In the genomic region with DNA sequence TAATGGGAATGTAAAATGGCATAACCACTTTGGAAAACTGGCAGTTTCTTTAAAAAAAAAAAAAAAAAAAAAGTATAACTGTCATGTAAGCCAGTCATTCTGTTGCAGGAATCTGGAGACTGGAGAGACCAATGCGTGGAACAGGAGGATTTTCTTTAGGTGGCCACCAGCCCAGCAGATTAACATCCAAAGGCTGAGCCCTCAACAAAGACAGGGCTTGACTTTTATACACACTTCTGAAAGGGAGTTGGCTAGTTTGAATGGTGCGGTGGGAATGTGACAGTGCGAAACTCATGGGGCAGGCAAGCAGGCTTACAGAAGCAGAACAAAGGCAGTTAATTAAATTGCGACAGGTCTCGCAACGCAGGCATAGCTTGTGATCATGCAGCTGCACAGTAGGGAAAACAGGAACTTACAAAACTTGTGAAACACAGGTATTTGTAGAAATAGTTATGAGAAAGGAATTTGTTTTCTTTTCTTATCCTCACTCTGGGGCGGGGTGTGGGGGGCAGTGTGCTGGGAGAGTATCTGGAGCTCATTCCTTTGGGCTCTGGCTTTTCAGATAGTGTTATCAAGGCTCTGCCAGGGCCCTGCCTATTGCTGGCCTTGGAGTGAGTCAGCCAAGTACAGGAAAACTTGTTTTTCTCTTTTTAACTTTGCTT, we compare ENCODE assay signal across 9 cellular contexts. TPM values are rescaled to one million over a fixed set of nuclear protein-coding genes. Genes with fewer than 3 reads are reported as not detected.
A peak's percentile ranks its signal among the peaks of the same experiment; 100 is the strongest.
DNase-seq lines count a peak whose midpoint lies in the region; ATAC-seq and TF ChIP-seq lines count a peak whose summit lies in the region.
"Had no signal": no experiment of that assay in that cellular context is flagged by ENCODE, and none has a peak within 500 bp of the region (broad histone marks: within the 10 kb centered on the region; RNA-seq: fewer than 3 reads in every experiment).

No MANE protein-coding gene starts in this region.

- H3K4me1 ChIP-seq in CD4-positive, CD25-positive, alpha-beta regulatory T cell (ENCODE audit: control insufficient read depth, insufficient read depth, low read length, poor library complexity, severe bottlenecking), result peaks cover 9% of the 10 kb centered on the region

- peaks cover 0 to 4% (median 0%) of the 10 kb centered on the region in 7 donors for H3K9me3 Mint-ChIP-seq in CD4-positive, CD25-positive, alpha-beta regulatory T cell
- H3K9me3 Mint-ChIP-seq in activated T-helper 17 cell treated with anti-CD3 and anti-CD28 coated beads, Interleukin-2, amount 50 U/mL, for 72 hours, result no peaks in the 10 kb centered on the region

- DNase-seq in CD4-positive, CD25-positive, alpha-beta regulatory T cell, result no peak
- DNase-seq in left kidney (ENCODE audit: low read depth, low spot score) (peak; percentile 52), NCI-H526 treated with DMSO at 0.1 percent for 48 hours (lab: John Stamatoyannopoulos, UW) (no peak), GDM1 (lab: John Stamatoyannopoulos, UW) (no peak), NCI-H446 treated with DMSO at 0.1 percent for 48 hours (lab: John Stamatoyannopoulos, UW) (no peak)
- DNase-seq: effector CD4-positive, alpha-beta T cell had no signal

- H3K4me3 ChIP-seq in CD4-positive, CD25-positive, alpha-beta regulatory T cell (ENCODE audit: low read depth, low read length), result no peak overlapping the region

- no peaks in the 10 kb centered on the region for H3K27me3 Mint-ChIP-seq in CD4-positive, CD25-positive, alpha-beta regulatory T cell
- no peaks in the 10 kb centered on the region for H3K27me3 Mint-ChIP-seq in activated T-helper 17 cell treated with anti-CD3 and anti-CD28 coated beads, Interleukin-2, amount 50 U/mL, for 72 hours

- peaks cover 4% of the 10 kb centered on the region for H3K36me3 ChIP-seq in CD4-positive, CD25-positive, alpha-beta regulatory T cell (ENCODE audit: control insufficient read depth, insufficient read depth, low read length)

- no peaks in the 10 kb centered on the region for H3K27me3 ChIP-seq in CD4-positive, CD25-positive, alpha-beta regulatory T cell (ENCODE audit: control insufficient read depth, insufficient read depth, low read length)

- no peak overlapping the region for H3K27ac ChIP-seq in CD4-positive, CD25-positive, alpha-beta regulatory T cell (ENCODE audit: insufficient read depth, low read length, poor library complexity, severe bottlenecking)

- ATAC-seq in CD4-positive, CD25-positive, alpha-beta regulatory T cell (ENCODE audit: low read depth in 2 of 2), result no peak
- peak; percentile 68 for ATAC-seq in HG02852 (IDR thresholded peaks at IDR 0.05; ENCODE audit: unreplicated experiment)
- ATAC-seq in activated T-helper 17 cell treated with anti-CD3 and anti-CD28 coated beads, Interleukin-2, amount 50 U/mL, for 72 hours (replicated peaks), result no peak
- no peak for ATAC-seq in SK-N-SH treated with all-trans-retinoic acid at 6 μM for 48 hours

- H3K27ac Mint-ChIP-seq in CD4-positive, CD25-positive, alpha-beta regulatory T cell, result peak overlapping the region in 1 of 3 donors; percentile 56
- peak overlapping the region; percentile 88 for H3K27ac Mint-ChIP-seq in activated T-helper 17 cell treated with anti-CD3 and anti-CD28 coated beads, Interleukin-2, amount 50 U/mL, for 72 hours

- no peaks in the 10 kb centered on the region for H3K9me3 ChIP-seq in CD4-positive, CD25-positive, alpha-beta regulatory T cell (ENCODE audit: control insufficient read depth in 2 of 2, low read length in 2 of 2)

- H3K4me1 Mint-ChIP-seq in CD4-positive, CD25-positive, alpha-beta regulatory T cell, result peaks cover 11 to 59% (median 43%) of the 10 kb centered on the region in 4 donors
- H3K4me1 Mint-ChIP-seq in activated T-helper 17 cell treated with anti-CD3 and anti-CD28 coated beads, Interleukin-2, amount 50 U/mL, for 72 hours, result peaks cover 21% of the 10 kb centered on the region

- peaks cover 16% of the 10 kb centered on the region for H3K36me3 Mint-ChIP-seq in CD4-positive, CD25-positive, alpha-beta regulatory T cell
- H3K36me3 Mint-ChIP-seq in activated T-helper 17 cell treated with anti-CD3 and anti-CD28 coated beads, Interleukin-2, amount 50 U/mL, for 72 hours (ENCODE audit: low read depth), result peaks cover 4% of the 10 kb centered on the region

- peak overlapping the region in 3 of 4 donors; percentile 19 to 47 (median 41) for H3K4me3 Mint-ChIP-seq in CD4-positive, CD25-positive, alpha-beta regulatory T cell
- peak overlapping the region; percentile 33 for H3K4me3 Mint-ChIP-seq in activated T-helper 17 cell treated with anti-CD3 and anti-CD28 coated beads, Interleukin-2, amount 50 U/mL, for 72 hours

TF ChIP-seq in SK-N-SH treated with all-trans-retinoic acid at 6 μM for 48 hours, 23 proteins besides CTCF, POLR2A, EP300 and RAD21 (continues in another document):
- TF ChIP-seq RARB (CRISPR knock-in tag; IDR thresholded peaks at IDR 0.05) (no peak), ZNF70 (CRISPR knock-in tag; IDR thresholded peaks at IDR 0.05) (no peak), SNAI2 (CRISPR knock-in tag; IDR thresholded peaks at IDR 0.05) (no peak), ISL1 (CRISPR knock-in tag; IDR thresholded peaks at IDR 0.05) (no peak), ESRRG (CRISPR knock-in tag; IDR thresholded peaks at IDR 0.05) (no peak), POU6F1 (CRISPR knock-in tag; IDR thresholded peaks at IDR 0.05; ENCODE audit: borderline replicate concordance, low read depth) (no peak), OSR1 (CRISPR knock-in tag; IDR thresholded peaks at IDR 0.05) (no peak), BACH2 (CRISPR knock-in tag; IDR thresholded peaks at IDR 0.05; ENCODE audit: borderline replicate concordance) (no peak), ZFP3 (CRISPR knock-in tag; IDR thresholded peaks at IDR 0.05) (no peak)
- TF ChIP-seq, protein P1, sequence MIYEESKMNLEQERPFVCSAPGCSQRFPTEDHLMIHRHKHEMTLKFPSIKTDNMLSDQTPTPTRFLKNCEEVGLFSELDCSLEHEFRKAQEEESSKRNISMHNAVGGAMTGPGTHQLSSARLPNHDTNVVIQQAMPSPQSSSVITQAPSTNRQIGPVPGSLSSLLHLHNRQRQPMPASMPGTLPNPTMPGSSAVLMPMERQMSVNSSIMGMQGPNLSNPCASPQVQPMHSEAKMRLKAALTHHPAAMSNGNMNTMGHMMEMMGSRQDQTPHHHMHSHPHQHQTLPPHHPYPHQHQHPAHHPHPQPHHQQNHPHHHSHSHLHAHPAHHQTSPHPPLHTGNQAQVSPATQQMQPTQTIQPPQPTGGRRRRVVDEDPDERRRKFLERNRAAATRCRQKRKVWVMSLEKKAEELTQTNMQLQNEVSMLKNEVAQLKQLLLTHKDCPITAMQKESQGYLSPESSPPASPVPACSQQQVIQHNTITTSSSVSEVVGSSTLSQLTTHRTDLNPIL (CRISPR knock-in tag; IDR thresholded peaks at IDR 0.05; ENCODE audit: low read depth), result no peak
- TF ChIP-seq, protein P2, sequence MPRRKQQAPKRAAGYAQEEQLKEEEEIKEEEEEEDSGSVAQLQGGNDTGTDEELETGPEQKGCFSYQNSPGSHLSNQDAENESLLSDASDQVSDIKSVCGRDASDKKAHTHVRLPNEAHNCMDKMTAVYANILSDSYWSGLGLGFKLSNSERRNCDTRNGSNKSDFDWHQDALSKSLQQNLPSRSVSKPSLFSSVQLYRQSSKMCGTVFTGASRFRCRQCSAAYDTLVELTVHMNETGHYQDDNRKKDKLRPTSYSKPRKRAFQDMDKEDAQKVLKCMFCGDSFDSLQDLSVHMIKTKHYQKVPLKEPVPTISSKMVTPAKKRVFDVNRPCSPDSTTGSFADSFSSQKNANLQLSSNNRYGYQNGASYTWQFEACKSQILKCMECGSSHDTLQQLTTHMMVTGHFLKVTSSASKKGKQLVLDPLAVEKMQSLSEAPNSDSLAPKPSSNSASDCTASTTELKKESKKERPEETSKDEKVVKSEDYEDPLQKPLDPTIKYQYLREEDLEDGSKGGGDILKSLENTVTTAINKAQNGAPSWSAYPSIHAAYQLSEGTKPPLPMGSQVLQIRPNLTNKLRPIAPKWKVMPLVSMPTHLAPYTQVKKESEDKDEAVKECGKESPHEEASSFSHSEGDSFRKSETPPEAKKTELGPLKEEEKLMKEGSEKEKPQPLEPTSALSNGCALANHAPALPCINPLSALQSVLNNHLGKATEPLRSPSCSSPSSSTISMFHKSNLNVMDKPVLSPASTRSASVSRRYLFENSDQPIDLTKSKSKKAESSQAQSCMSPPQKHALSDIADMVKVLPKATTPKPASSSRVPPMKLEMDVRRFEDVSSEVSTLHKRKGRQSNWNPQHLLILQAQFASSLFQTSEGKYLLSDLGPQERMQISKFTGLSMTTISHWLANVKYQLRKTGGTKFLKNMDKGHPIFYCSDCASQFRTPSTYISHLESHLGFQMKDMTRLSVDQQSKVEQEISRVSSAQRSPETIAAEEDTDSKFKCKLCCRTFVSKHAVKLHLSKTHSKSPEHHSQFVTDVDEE (CRISPR knock-in tag; IDR thresholded peaks at IDR 0.05), result no peak

RNA-seq across cellular contexts. Expression of gene UIMC1, which starts 12.0 kb away (rescaled TPM):
- 80.7 TPM for total RNA-seq in CD4-positive, CD25-positive, alpha-beta regulatory T cell
- polyA plus RNA-seq in CD4-positive, CD25-positive, alpha-beta regulatory T cell, result 10 to 100 TPM; 18.0 to 23.3 (median 21.1) TPM
- 10 to 100 TPM; 42.5 to 43.0 TPM for total RNA-seq in activated T-helper 17 cell treated with anti-CD3 and anti-CD28 coated beads, Interleukin-2, amount 50 U/mL, for 72 hours

RNA-seq across cellular contexts. Expression of gene ZNF346, which starts 27.9 kb away (rescaled TPM):
- total RNA-seq in CD4-positive, CD25-positive, alpha-beta regulatory T cell, result 24.2 TPM
- 10 to 100 TPM; 10.5 to 22.1 (median 14.2) TPM for polyA plus RNA-seq in CD4-positive, CD25-positive, alpha-beta regulatory T cell
- total RNA-seq in activated T-helper 17 cell treated with anti-CD3 and anti-CD28 coated beads, Interleukin-2, amount 50 U/mL, for 72 hours, result 10 to 100 TPM; 18.5 to 22.5 TPM
